ENCODE assay signal across 8 cellular contexts in genomic region chr16:46929378-46930332, GRCh38. TPM values are rescaled to one million over a fixed set of nuclear protein-coding genes. Genes with fewer than 3 reads are reported as not detected.
DNase-seq lines count a peak whose midpoint lies in the region; ATAC-seq and TF ChIP-seq lines count a peak whose summit lies in the region.

No MANE protein-coding gene starts in this region.

- no peaks in the 10 kb centered on the region for H3K79me2 ChIP-seq in H9 (ENCODE audit: insufficient read depth, low read length)

- H3K23me2 ChIP-seq in H9 (ENCODE audit: insufficient read length, low read depth, low read length, poor library complexity, severe bottlenecking), result no peaks in the 10 kb centered on the region

- H3K27ac Mint-ChIP-seq in H9, result peak overlapping the region in 2 of 3 experiments; percentile 35 to 59; a peak in 4 of 7 replicates

- H4K8ac ChIP-seq in H9 (replicated peaks; ENCODE audit: insufficient read length, low read depth, low read length), result no peak overlapping the region

- no peak overlapping the region for H3K4me3 Mint-ChIP-seq in H9

- no peak overlapping the region for H4K91ac ChIP-seq in H9 (ENCODE audit: insufficient read length, low read depth, low read length)

- peaks cover 5% of the 10 kb centered on the region for H3K36me3 ChIP-seq in mucosa of stomach (ENCODE audit: control insufficient read depth, insufficient read depth, low read length)

- no peak overlapping the region for H3K4me3 ChIP-seq in epithelial cell of proximal tubule (ENCODE audit: low read depth, low read length)
- H3K4me3 ChIP-seq in mucosa of stomach (ENCODE audit: low read length), result no peak overlapping the region

- H3K4me1 Mint-ChIP-seq in H9, result peaks cover 5 to 12% of the 10 kb centered on the region in 2 experiments

- H3K4me2 ChIP-seq in H9 (ENCODE audit: insufficient read depth, insufficient read length, low read length), result no peak overlapping the region

- POLR2A ChIA-PET in GM10248 (lab: Yijun Ruan, JAX), result interaction anchor here (0.6 to 1.1 kb wide), 2 partner anchors 27 to 50 kb away, joined by 3 read pairs; no protein-coding TSS in a partner anchor

- ATAC-seq in HG03457 (IDR thresholded peaks at IDR 0.05; ENCODE audit: unreplicated experiment), result no peak

- H4K5ac ChIP-seq in H9 (ENCODE audit: insufficient read length, low read depth, low read length), result no peak overlapping the region

- H3K9me3 Mint-ChIP-seq in H9, result peaks cover 3 to 4% of the 10 kb centered on the region in 2 experiments; a peak in 2 of 5 replicates

- no peaks in the 10 kb centered on the region for H4K20me1 ChIP-seq in H9 (ENCODE audit: control insufficient read depth, insufficient read depth, insufficient read length)

- TF ChIP-seq CTCF in GM10248 (IDR thresholded peaks at IDR 0.05; ENCODE audit: control extremely low read depth, extremely low read depth, low read depth, missing control alignments) (peak; percentile 91), H9 (conservative IDR thresholded peaks at IDR 0.05) (peak; percentile 94), epithelial cell of proximal tubule (conservative IDR thresholded peaks at IDR 0.05; ENCODE audit: low read depth, low read length) (peak; percentile 93)

- H2BK12ac ChIP-seq in H9 (ENCODE audit: insufficient read length, low read depth, low read length), result no peak overlapping the region

- no peak overlapping the region for H2AK5ac ChIP-seq in H9 (ENCODE audit: insufficient read length, low read length)

- H3K9me3 ChIP-seq in H9 (ENCODE audit: control insufficient read depth, low read depth, low read length) (no peaks in the 10 kb centered on the region), mucosa of stomach (ENCODE audit: control insufficient read depth, low read length) (no peaks in the 10 kb centered on the region)

- no peak overlapping the region for H3K27ac ChIP-seq in H9 (ENCODE audit: insufficient read length, low read depth, low read length)

- H3K56ac ChIP-seq in H9 (ENCODE audit: insufficient read length, low read depth, low read length), result no peak overlapping the region

- no peak overlapping the region for H3T11ph ChIP-seq in H9 (ENCODE audit: low read length)

- no peak overlapping the region for H3K14ac ChIP-seq in H9 (ENCODE audit: insufficient read depth, low read length)

- peaks cover 30 to 55% (median 43%) of the 10 kb centered on the region in 3 experiments for H3K36me3 Mint-ChIP-seq in H9 (ENCODE audit: insufficient read depth in 1 of 3, low read depth in 3 of 3)

- no peak overlapping the region for H3K9ac ChIP-seq in H9 (ENCODE audit: extremely low read depth, insufficient read length, low read length)
- H3K9ac ChIP-seq in mucosa of stomach (ENCODE audit: low read length), result peak overlapping the region; percentile 34

- peaks cover 1% of the 10 kb centered on the region; the same call in 1 of the 2 replicates for H3K27me3 Mint-ChIP-seq in H9 (ENCODE audit: low read depth)

- no CpG with 5 or more reads among the region's 43 CpGs for WGBS in H9 (ENCODE audit: extremely low coverage, insufficient read length, low lambda C conversion rate)

- H2BK20ac ChIP-seq in H9 (ENCODE audit: low read depth, low read length, poor library complexity, severe bottlenecking), result no peak overlapping the region

- CTCF ChIA-PET in GM10248 (lab: Yijun Ruan, JAX), result interaction anchor here (0.6 to 6.1 kb wide), 47 partner anchors 10 to 1235 kb away, joined by 3 to 78 read pairs (median 4); partner anchors contain the start of genes DNAJA2, GPT2 and NETO2

- no peak overlapping the region for H2BK5ac ChIP-seq in H9 (ENCODE audit: insufficient read length, low read length)

- DNase-seq in GM10248 (ENCODE audit: extremely low spot score) (peak; percentile 89), H9 (peak; percentile 81), NCI-H69 (lab: John Stamatoyannopoulos, UW) (peak; percentile 21), epithelial cell of proximal tubule (ENCODE audit: low read depth) (no peak)
- peak; percentile 91 for DNase-seq in activated CD8-positive, alpha-beta memory T cell treated with anti-CD3 and anti-CD28 coated beads, Interleukin-2, amount 50 U/mL, for 48 hours
- peak; percentile 13 to 19 for DNase-seq in stimulated activated CD8-positive, alpha-beta memory T cell treated with anti-CD3 and anti-CD28 coated beads, Interleukin-7, amount 100 ng/mL, for 1 hour (ENCODE audit: low read depth in 2 of 2)

- H3K4ac ChIP-seq in H9 (ENCODE audit: low read depth, low read length), result no peak overlapping the region

- no peak overlapping the region for H2BK120ac ChIP-seq in H9 (ENCODE audit: low read depth, low read length, poor library complexity, severe bottlenecking)

- H2AFZ ChIP-seq in H9 (ENCODE audit: low read length), result no peak overlapping the region

- no peak overlapping the region for H3K18ac ChIP-seq in H9 (ENCODE audit: insufficient read length, low read depth, low read length)

- H3K27me3 ChIP-seq in H9 (ENCODE audit: insufficient read depth, low read length), result no peaks in the 10 kb centered on the region
- no peaks in the 10 kb centered on the region for H3K27me3 ChIP-seq in mucosa of stomach (ENCODE audit: control insufficient read depth, insufficient read depth, low read length)

- no peaks in the 10 kb centered on the region for H3K79me1 ChIP-seq in H9 (ENCODE audit: insufficient read depth, low read depth, low read length, poor library complexity, severe bottlenecking)

- H3K23ac ChIP-seq in H9 (ENCODE audit: insufficient read length, low read depth, low read length), result no peak overlapping the region

- H3K4me1 ChIP-seq in H9 (ENCODE audit: insufficient read depth, low read length) (no peaks in the 10 kb centered on the region), mucosa of stomach (ENCODE audit: control insufficient read depth, insufficient read depth, low read length) (peaks cover 5% of the 10 kb centered on the region)

- H2BK15ac ChIP-seq in H9 (ENCODE audit: low read depth, low read length), result no peak overlapping the region

RNA-seq across cellular contexts. Expression of gene DNAJA2, which starts 43.8 kb away (rescaled TPM):
- total RNA-seq in H9 (2021) (102 and 107 TPM in 2 replicates), epithelial cell of proximal tubule (49.8 and 71.3 TPM in 2 replicates)

RNA-seq across cellular contexts. Expression of gene GPT2, which starts 45.5 kb away (rescaled TPM):
- total RNA-seq in H9 (2021), result 68.3 and 68.8 TPM in 2 replicates
- 37.9 TPM in 2 replicates for total RNA-seq in epithelial cell of proximal tubule
